Comparison of ENCODE assay signal across 20 cellular contexts in the genomic region with DNA sequence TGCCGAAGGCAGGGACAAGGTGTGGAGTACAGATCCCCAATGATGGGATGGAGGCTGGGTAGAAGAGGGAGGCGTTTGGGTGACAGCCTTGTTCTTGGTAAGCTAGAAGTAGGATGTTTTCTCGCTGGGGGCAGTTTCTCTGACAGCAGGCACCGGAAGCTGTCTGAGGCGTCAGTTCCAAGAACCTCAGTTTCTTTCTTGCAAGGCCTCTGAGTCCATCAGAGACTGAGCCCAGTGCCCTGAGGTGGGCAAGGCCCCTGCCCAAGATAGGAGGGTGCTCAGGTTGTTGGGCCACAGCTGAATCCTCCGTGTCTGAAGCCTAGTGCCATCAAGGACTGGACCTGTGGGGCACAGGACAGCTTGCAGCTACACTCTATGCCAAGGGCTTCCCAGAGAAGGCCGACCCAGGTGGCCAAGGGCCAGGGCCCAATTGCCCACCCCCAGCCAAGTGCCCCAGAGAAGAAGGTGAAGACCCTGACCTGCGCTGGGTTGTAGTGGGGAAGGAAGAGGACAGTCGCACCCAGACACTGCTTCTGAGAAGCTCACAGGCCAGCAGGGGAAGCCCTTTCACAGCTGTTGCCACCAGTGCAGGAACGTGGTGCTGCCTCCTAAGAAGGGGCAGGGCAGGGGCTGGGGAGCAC.
"Had no signal": no experiment of that assay in that cellular context is flagged by ENCODE, and none has a peak within 500 bp of the region (broad histone marks: within the 10 kb centered on the region; RNA-seq: fewer than 3 reads in every experiment).

No MANE protein-coding gene starts in this region.

- H3K4me1 ChIP-seq: breast epithelium, right atrium auricular region, transverse colon had no signal

- ATAC-seq: activated CD8-positive, alpha-beta memory T cell treated with anti-CD3 and anti-CD28 coated beads, Interleukin-2, amount 10 ng/mL, durations not matched to agents 7 days and 5 days; naive thymus-derived CD8-positive, alpha-beta T cell had no signal

- H3K9me3 Mint-ChIP-seq: dendritic cell treated with granulocyte-macrophage colony-stimulating factor and Interleukin-4, amounts not matched to agents 40 ng/mL and 50 ng/mL, for 4 days; naive thymus-derived CD8-positive, alpha-beta T cell had no signal

- H3K27ac ChIP-seq: ascending aorta, breast epithelium, right atrium auricular region, transverse colon had no signal

- H3K27me3 Mint-ChIP-seq: activated CD8-positive, alpha-beta memory T cell treated with anti-CD3 and anti-CD28 coated beads, Interleukin-2, amount 10 ng/mL, durations not matched to agents 7 days and 5 days; dendritic cell treated with granulocyte-macrophage colony-stimulating factor and Interleukin-4, amounts not matched to agents 40 ng/mL and 50 ng/mL, for 4 days; naive thymus-derived CD8-positive, alpha-beta T cell had no signal

- H3K4me3 Mint-ChIP-seq: activated CD8-positive, alpha-beta memory T cell treated with anti-CD3 and anti-CD28 coated beads, Interleukin-2, amount 10 ng/mL, durations not matched to agents 7 days and 5 days; dendritic cell treated with granulocyte-macrophage colony-stimulating factor and Interleukin-4, amounts not matched to agents 40 ng/mL and 50 ng/mL, for 4 days; naive thymus-derived CD8-positive, alpha-beta T cell had no signal

- H3K36me3 Mint-ChIP-seq: activated CD8-positive, alpha-beta memory T cell treated with anti-CD3 and anti-CD28 coated beads, Interleukin-2, amount 10 ng/mL, durations not matched to agents 7 days and 5 days had no signal

- FAIRE-seq: small intestine, TTC549 had no signal

- DNase-seq: activated CD4-positive, alpha-beta T cell treated with anti-CD3 and anti-CD28 coated beads, Interleukin-2, amount 50 U/mL, for 4 hours; activated CD4-positive, CD25-positive, alpha-beta regulatory T cell; activated CD8-positive, alpha-beta memory T cell treated with anti-CD3 and anti-CD28 coated beads, Interleukin-2, amount 10 ng/mL, durations not matched to agents 7 days and 5 days; activated T-cell treated with anti-CD3 and anti-CD28 coated beads, Interleukin-2, amount 50 U/mL, for 48 hours; cerebellar nuclear complex; effector memory CD4-positive, alpha-beta T cell; foreskin fibroblast; hippocampal formation; left ventricle myocardium superior; mesenchymal stem cell; naive thymus-derived CD8-positive, alpha-beta T cell; small intestine; stimulated activated CD4-positive, alpha-beta T cell treated with anti-CD3 and anti-CD28 coated beads, Interleukin-4, amount 100 ng/mL, for 24 hours; stimulated activated naive CD4-positive, alpha-beta T cell treated with Interleukin-2 at 50 U/mL for 16 hours; transverse colon had no signal

- H3K9me3 ChIP-seq: ascending aorta, breast epithelium, right atrium auricular region, transverse colon had no signal

- H3K36me3 ChIP-seq: breast epithelium had no signal

- H3K27ac Mint-ChIP-seq: activated CD8-positive, alpha-beta memory T cell treated with anti-CD3 and anti-CD28 coated beads, Interleukin-2, amount 10 ng/mL, durations not matched to agents 7 days and 5 days; dendritic cell treated with granulocyte-macrophage colony-stimulating factor and Interleukin-4, amounts not matched to agents 40 ng/mL and 50 ng/mL, for 4 days had no signal

- H3K27me3 ChIP-seq: ascending aorta, breast epithelium, right atrium auricular region, transverse colon had no signal

- H3K4me3 ChIP-seq: ascending aorta, breast epithelium, right atrium auricular region, transverse colon had no signal
